ENCODE assay signal across 18 cellular contexts in genomic region chr2:96877513-96878159, GRCh38.
"Had no signal": no experiment of that assay in that cellular context is flagged by ENCODE, and none has a peak within 500 bp of the region (broad histone marks: within the 10 kb centered on the region; RNA-seq: fewer than 3 reads in every experiment).

No MANE protein-coding gene starts in this region.

- DNase-seq: activated CD4-positive, alpha-beta memory T cell treated with anti-CD3 and anti-CD28 coated beads for 36 hours; activated effector memory CD4-positive, alpha-beta T cell treated with Interleukin-2 at 50 U/mL for 16 hours; activated T-cell treated with anti-CD3 and anti-CD28 coated beads, Interleukin-2, amount 50 U/mL, for 4 hours; heart right ventricle; left colon; lower lobe of right lung; midbrain; naive B cell; stimulated activated CD4-positive, alpha-beta T cell treated with anti-CD3 and anti-CD28 coated beads, Interleukin-4, amount 100 ng/mL, for 1 hour; stimulated activated naive CD8-positive, alpha-beta T cell treated with anti-CD3 and anti-CD28 coated beads, Interleukin-15, Interleukin-2, amounts not matched to agents 100 U/mL and 50 U/mL, for 24 hours; WERI-Rb-1 had no signal

- H3K4me3 Mint-ChIP-seq: activated CD4-positive, alpha-beta memory T cell treated with anti-CD3 and anti-CD28 coated beads for 36 hours; activated T-cell treated with anti-CD3 and anti-CD28 coated beads, Interleukin-2, amount 50 U/mL, for 4 hours; naive B cell; T-helper 1 cell treated with Interleukin-12 subunit alpha and Interleukin-12 subunit beta and Interleukin-4 antibody, amounts not matched to agents 30 μg/mL and 1 μg/mL, for 36 hours had no signal

- H3K9me3 ChIP-seq: gastroesophageal sphincter, heart right ventricle, lower lobe of right lung, neutrophil, suprapubic skin, upper lobe of left lung had no signal

- H3K36me3 Mint-ChIP-seq: activated CD4-positive, alpha-beta memory T cell treated with anti-CD3 and anti-CD28 coated beads for 36 hours; activated naive CD4-positive, alpha-beta T cell treated with anti-CD3 and anti-CD28 coated beads, Interleukin-2, amount 50 U/mL, for 72 hours; naive B cell had no signal

- H3K27ac Mint-ChIP-seq: activated CD4-positive, alpha-beta memory T cell treated with anti-CD3 and anti-CD28 coated beads for 36 hours; activated naive CD4-positive, alpha-beta T cell treated with anti-CD3 and anti-CD28 coated beads, Interleukin-2, amount 50 U/mL, for 72 hours; naive B cell; T-helper 1 cell treated with Interleukin-12 subunit alpha and Interleukin-12 subunit beta and Interleukin-4 antibody, amounts not matched to agents 30 μg/mL and 1 μg/mL, for 36 hours had no signal

- H3K9me3 Mint-ChIP-seq: activated CD4-positive, alpha-beta memory T cell treated with anti-CD3 and anti-CD28 coated beads for 36 hours; activated naive CD4-positive, alpha-beta T cell treated with anti-CD3 and anti-CD28 coated beads, Interleukin-2, amount 50 U/mL, for 72 hours; activated T-cell treated with anti-CD3 and anti-CD28 coated beads, Interleukin-2, amount 50 U/mL, for 4 hours; naive B cell; T-helper 1 cell treated with Interleukin-12 subunit alpha and Interleukin-12 subunit beta and Interleukin-4 antibody, amounts not matched to agents 30 μg/mL and 1 μg/mL, for 36 hours had no signal

- H3K27ac ChIP-seq: gastroesophageal sphincter, heart right ventricle, lower lobe of right lung, neutrophil, parathyroid adenoma, suprapubic skin, upper lobe of left lung, WERI-Rb-1 had no signal

- H3K27me3 ChIP-seq: gastroesophageal sphincter, suprapubic skin, upper lobe of left lung had no signal

- H3K27me3 Mint-ChIP-seq: activated CD4-positive, alpha-beta memory T cell treated with anti-CD3 and anti-CD28 coated beads for 36 hours had no signal

- H3K4me3 ChIP-seq: gastroesophageal sphincter, heart right ventricle, lower lobe of right lung, suprapubic skin, upper lobe of left lung had no signal

- H3K36me3 ChIP-seq: gastroesophageal sphincter, heart right ventricle, lower lobe of right lung, neutrophil, suprapubic skin, upper lobe of left lung, WERI-Rb-1 had no signal

- ATAC-seq: activated naive CD4-positive, alpha-beta T cell treated with anti-CD3 and anti-CD28 coated beads, Interleukin-2, amount 50 U/mL, for 72 hours; activated T-cell treated with anti-CD3 and anti-CD28 coated beads, Interleukin-2, amount 50 U/mL, for 4 hours; gastroesophageal sphincter; heart right ventricle; left colon; lower lobe of right lung; stimulated activated naive CD8-positive, alpha-beta T cell treated with anti-CD3 and anti-CD28 coated beads, Interleukin-15, Interleukin-2, amounts not matched to agents 100 U/mL and 50 U/mL, for 24 hours had no signal
